Comparison of ENCODE assay signal across 24 cellular contexts in genomic region chr15:89770041-89770440, GRCh38. TPM values are rescaled to one million over a fixed set of nuclear protein-coding genes. Genes with fewer than 3 reads are reported as not detected.
DNase-seq lines count a peak whose midpoint lies in the region; ATAC-seq and TF ChIP-seq lines count a peak whose summit lies in the region.
"Had no signal": no experiment of that assay in that cellular context is flagged by ENCODE, and none has a peak within 500 bp of the region (broad histone marks: within the 10 kb centered on the region; RNA-seq: fewer than 3 reads in every experiment).

No MANE protein-coding gene starts in this region.

- H3K36me3 ChIP-seq in heart left ventricle (no peaks in the 10 kb centered on the region), testis (ENCODE audit: low read depth, missing control alignments) (no peaks in the 10 kb centered on the region)
- H3K36me3 ChIP-seq: colonic mucosa, vagina had no signal

- DNase-seq in cardiac septum (ENCODE audit: low spot score) (peak; percentile 31), heart left ventricle (no peak), amniotic epithelial cell (ENCODE audit: low read depth) (peak; percentile 60), fibroblast of the aortic adventitia (ENCODE audit: low read depth) (peak; percentile 76), hippocampal formation (lab: John Stamatoyannopoulos, UW) (no peak), testis (no peak)
- no peak for DNase-seq in activated naive CD4-positive, alpha-beta T cell (lab: John Stamatoyannopoulos, UW)
- DNase-seq: activated CD4-positive, alpha-beta T cell treated with anti-CD3 and anti-CD28 coated beads for 36 hours; colonic mucosa; DMS 273 treated with DMSO at 0.1 percent for 48 hours; foreskin melanocyte; MV-4-11; NCI-H187; NCI-H446 treated with DMSO at 0.1 percent for 48 hours; RPMI8226; substantia nigra; SW 1271 had no signal

- H3K9me3 ChIP-seq in heart left ventricle (no peaks in the 10 kb centered on the region), testis (no peaks in the 10 kb centered on the region)
- H3K9me3 ChIP-seq: A549, colonic mucosa, vagina had no signal

- H3K4me1 ChIP-seq in heart left ventricle (peaks cover 0 to 22% (median 0%) of the 10 kb centered on the region in 12 donors), testis (no peaks in the 10 kb centered on the region)

- H3K27ac ChIP-seq in heart left ventricle (no peak overlapping the region), testis (no peak overlapping the region)
- H3K27ac ChIP-seq: A549, colonic mucosa, HL-60, vagina had no signal

- no peaks in the 10 kb centered on the region for H3K27me3 ChIP-seq in heart left ventricle
- no peaks in the 10 kb centered on the region for H3K27me3 ChIP-seq in testis
- H3K27me3 ChIP-seq: colonic mucosa, vagina had no signal

- TF ChIP-seq CTCF in heart left ventricle (IDR thresholded peaks at IDR 0.05) (no peak), fibroblast of the aortic adventitia (IDR thresholded peaks at IDR 0.05; ENCODE audit: insufficient read depth, low read length) (no peak), testis (IDR thresholded peaks at IDR 0.05) (no peak)

- ATAC-seq in heart left ventricle (no peak), GM21619 (IDR thresholded peaks at IDR 0.05; ENCODE audit: unreplicated experiment) (no peak)
- ATAC-seq: A549; activated CD4-positive, alpha-beta T cell treated with anti-CD3 and anti-CD28 coated beads for 36 hours; HCT116 had no signal

- 79 to 85% (median 82%) methylated on average over 3 of the region's 3 CpGs for WGBS in heart left ventricle, 4 donors
- WGBS in testis, 2 donors, result 81 to 84% methylated on average over 3 of the region's 3 CpGs

- intact Hi-C loops in cardiac septum (cut with DNase I), result no loop called here
- intact Hi-C loops in heart left ventricle (cut with DNase I), result loop anchor here in 2 of 10 donors (10.0 kb wide), 1 partner anchor 55 kb away; no protein-coding TSS in a partner anchor
- intact Hi-C loops in testis (cut with DNase I; ENCODE audit: low total_unique reads), result no loop called here

- TF ChIP-seq POLR2A in heart left ventricle (IDR thresholded peaks at IDR 0.05) (no peak), testis (IDR thresholded peaks at IDR 0.05) (no peak)

- H3K4me3 ChIP-seq in heart left ventricle, result no peak overlapping the region
- no peak overlapping the region for H3K4me3 ChIP-seq in fibroblast of the aortic adventitia (ENCODE audit: low read depth, low read length)
- H3K4me3 ChIP-seq in testis, result no peak overlapping the region
- H3K4me3 ChIP-seq: A549, colonic mucosa, vagina had no signal

RNA-seq across cellular contexts. Expression of gene MESP2, which starts 6.1 kb away (rescaled TPM):
- total RNA-seq in cardiac septum, result 0.19 TPM
- under 1 TPM in 3 of 9 donors, not detected in 6; 0.16 to 0.64 (median 0.52) TPM for total RNA-seq in heart left ventricle
- under 1 TPM in 1 of 2 donors, not detected in 1; 0.65 TPM for polyA plus RNA-seq in heart left ventricle
- total RNA-seq in fibroblast of the aortic adventitia (ENCODE audit: low replicate concordance), result 1.3 and 2.9 TPM in 2 replicates
- total RNA-seq in testis, result 1 to 10 TPM; 2.2 to 2.9 TPM
- polyA plus RNA-seq in testis (ENCODE audit: insufficient read depth, low read depth, low replicate concordance), result 1.3 TPM
- total RNA-seq: mononuclear cell, renal cortical epithelial cell, vagina had no signal

RNA-seq across cellular contexts. Expression of gene MESP1, which starts 19.0 kb away (rescaled TPM):
- 0.86 TPM for total RNA-seq in cardiac septum
- 1 to 10 TPM; 1.3 to 6.9 (median 5.1) TPM for total RNA-seq in heart left ventricle
- polyA plus RNA-seq in heart left ventricle, result 1 to 10 TPM in 1 of 2 donors, under 1 TPM in 1; 0.43 to 6.9 TPM
- 0.45 and 0.49 TPM in 2 replicates for total RNA-seq in fibroblast of the aortic adventitia (ENCODE audit: low replicate concordance)
- total RNA-seq in testis, result 1 to 10 TPM; 2.5 to 6.0 TPM
- polyA plus RNA-seq in testis (ENCODE audit: insufficient read depth, low read depth, low replicate concordance), result 5.7 TPM
- total RNA-seq: mononuclear cell had no signal

RNA-seq across cellular contexts. Expression of gene ANPEP, which starts 44.6 kb away (rescaled TPM):
- 4.3 TPM for total RNA-seq in cardiac septum
- total RNA-seq in heart left ventricle, result 10 to 100 TPM in 3 of 9 donors, 1 to 10 TPM in 6; 1.1 to 37.6 (median 6.7) TPM
- polyA plus RNA-seq in heart left ventricle, result 1 to 10 TPM; 4.6 to 9.2 TPM
- total RNA-seq in fibroblast of the aortic adventitia (ENCODE audit: low replicate concordance), result 20.8 and 82.6 TPM in 2 replicates
- 10 to 100 TPM in 1 of 2 donors, 1 to 10 TPM in 1; 5.0 to 11.1 TPM for total RNA-seq in testis
- 12.9 TPM for polyA plus RNA-seq in testis (ENCODE audit: insufficient read depth, low read depth, low replicate concordance)

Comparison
In these comparisons a context has a peak if more than half of its experiments do, and no peak if none do; other contexts are left out.
1. DNase-seq: peak in cardiac septum (single experiment), amniotic epithelial cell (single experiment) and fibroblast of the aortic adventitia (single experiment); none in heart left ventricle (0 of 5), hippocampal formation (0 of 2), testis (single experiment) and activated naive CD4-positive, alpha-beta T cell (0 of 4).